In the genomic region with DNA sequence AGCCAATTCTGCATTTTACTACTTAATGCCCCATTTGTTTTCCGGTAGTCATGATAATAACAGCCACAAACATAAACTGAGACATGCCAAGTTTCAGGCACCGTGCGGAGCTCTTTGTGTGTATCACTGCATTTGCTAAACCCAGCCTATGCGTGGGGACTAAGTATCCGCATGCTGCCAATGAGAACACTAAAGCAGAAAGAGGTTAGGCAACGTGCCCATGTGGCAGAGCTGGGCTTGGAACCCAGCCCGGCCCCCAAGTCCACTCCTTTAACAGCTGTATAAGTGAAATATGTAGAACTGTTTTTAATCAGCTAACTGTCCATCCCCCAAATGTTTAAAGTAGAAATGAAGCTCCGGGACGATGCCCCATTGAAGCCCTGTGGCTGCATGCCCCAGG, we compare ENCODE assay signal across 21 cellular contexts. TPM values are rescaled to one million over a fixed set of nuclear protein-coding genes. Genes with fewer than 3 reads are reported as not detected.
DNase-seq lines count a peak whose midpoint lies in the region; ATAC-seq and TF ChIP-seq lines count a peak whose summit lies in the region.
"Had no signal": no experiment of that assay in that cellular context is flagged by ENCODE, and none has a peak within 500 bp of the region (broad histone marks: within the 10 kb centered on the region; RNA-seq: fewer than 3 reads in every experiment).

No MANE protein-coding gene starts in this region.

- TF ChIP-seq CTCF in spleen (IDR thresholded peaks at IDR 0.05 in 8 of 11, conservative IDR thresholded peaks at IDR 0.05 in 3 of 11), result no peak

- H3K27me3 ChIP-seq in spleen (replicated peaks in 1 of 7), result peaks cover 0 to 46% (median 0%) of the 10 kb centered on the region in 7 donors
- H3K27me3 ChIP-seq: hepatocyte, uterus had no signal

- 70 to 86% (median 80%) methylated on average over 9 of the region's 9 CpGs for WGBS in spleen, 5 donors

- no peaks in the 10 kb centered on the region for H3K9me3 ChIP-seq in spleen
- H3K9me3 ChIP-seq: psoas muscle, uterus had no signal

- TF ChIP-seq POLR2A in spleen (IDR thresholded peaks at IDR 0.05), result no peak

- no peak for ATAC-seq in GM18498 (IDR thresholded peaks at IDR 0.05; ENCODE audit: unreplicated experiment)
- ATAC-seq: activated CD8-positive, alpha-beta memory T cell treated with anti-CD3 and anti-CD28 coated beads, Interleukin-2, amount 10 ng/mL, durations not matched to agents 7 days and 5 days; K562; naive thymus-derived CD8-positive, alpha-beta T cell; psoas muscle; T-cell had no signal

- no peak overlapping the region for H3K27ac ChIP-seq in spleen
- H3K27ac ChIP-seq: hepatocyte, psoas muscle, uterus had no signal

- intact Hi-C loops in spleen (cut with DNase I; ENCODE audit: low total_unique reads), result no loop called here

- H3K4me1 ChIP-seq in spleen, result no peaks in the 10 kb centered on the region
- H3K4me1 ChIP-seq: psoas muscle, uterus had no signal

- no peaks in the 10 kb centered on the region for H3K36me3 ChIP-seq in spleen
- H3K36me3 ChIP-seq: uterus had no signal

- H3K4me3 ChIP-seq in spleen, result no peak overlapping the region
- H3K4me3 ChIP-seq: hepatocyte, K562, psoas muscle, smooth muscle cell, uterus had no signal

- DNase-seq in NCI-H2029 (lab: John Stamatoyannopoulos, UW) (peak; percentile 3), NCI-H2029 treated with DMSO at 0.1 percent for 48 hours (lab: John Stamatoyannopoulos, UW) (no peak), anterior cingulate cortex (lab: John Stamatoyannopoulos, UW) (peak in 32 of 58 donors; percentile 10 to 64 (median 28)), inferior parietal cortex (ENCODE audit: extremely low spot score) (peak; percentile 53), spleen (peak; percentile 44), NCI-H774 (lab: John Stamatoyannopoulos, UW) (no peak)
- DNase-seq in stimulated activated naive CD4-positive, alpha-beta T cell (lab: John Stamatoyannopoulos, UW), result no peak
- DNase-seq: 8988T; activated CD4-positive, alpha-beta T cell treated with anti-CD3 and anti-CD28 coated beads for 4 hours; activated CD8-positive, alpha-beta memory T cell treated with anti-CD3 and anti-CD28 coated beads, Interleukin-2, amount 10 ng/mL, durations not matched to agents 7 days and 5 days; HFFc6; naive thymus-derived CD8-positive, alpha-beta T cell; NCI-H2107; NCI-H510A treated with DMSO at 0.1 percent for 48 hours; psoas muscle; T-cell; uterus had no signal

RNA-seq across cellular contexts. Expression of a gene that starts 54.1 kb away (rescaled TPM):
- under 1 TPM; 0.19 to 0.82 (median 0.64) TPM for total RNA-seq in spleen
- polyA plus RNA-seq in spleen, result under 1 TPM; 0.11 to 0.52 (median 0.29) TPM
- total RNA-seq: smooth muscle cell had no signal

Comparison
In these comparisons a context has a peak if more than half of its experiments do, and no peak if none do; other contexts are left out.
1. DNase-seq: peak in NCI-H2029 (single experiment), anterior cingulate cortex (32 of 58), inferior parietal cortex (single experiment) and spleen (single experiment); none in NCI-H2029 treated with DMSO at 0.1 percent for 48 hours (single experiment), NCI-H774 (single experiment) and stimulated activated naive CD4-positive, alpha-beta T cell (0 of 6).